ENCODE assay signal across 29 cellular contexts in genomic region chr21:34340062-34340461, GRCh38. TPM values are rescaled to one million over a fixed set of nuclear protein-coding genes. Genes with fewer than 3 reads are reported as not detected.
"Had no signal": no experiment of that assay in that cellular context is flagged by ENCODE, and none has a peak within 500 bp of the region (broad histone marks: within the 10 kb centered on the region; RNA-seq: fewer than 3 reads in every experiment).

No MANE protein-coding gene starts in this region.

- H3K9ac ChIP-seq: KMS-11, SK-N-SH had no signal

- H3K4me3 ChIP-seq: body of pancreas, SJCRH30 had no signal

- H3K36me3 Mint-ChIP-seq: activated naive CD4-positive, alpha-beta T cell treated with anti-CD3 and anti-CD28 coated beads, Interleukin-2, amount 50 U/mL, for 24 hours had no signal

- H3K4me3 Mint-ChIP-seq: activated CD8-positive, alpha-beta T cell treated with anti-CD3 and anti-CD28 coated beads for 36 hours; activated naive CD4-positive, alpha-beta T cell treated with anti-CD3 and anti-CD28 coated beads, Interleukin-2, amount 50 U/mL, for 24 hours; activated T-cell treated with anti-CD3 and anti-CD28 coated beads, Interleukin-2, amount 50 U/mL, for 72 hours had no signal

- ATAC-seq: activated CD4-positive, CD25-positive, alpha-beta regulatory T cell treated with anti-CD3 and anti-CD28 coated beads, Interleukin-2, amount 50 U/mL, for 24 hours; activated CD8-positive, alpha-beta T cell treated with anti-CD3 and anti-CD28 coated beads for 36 hours; body of pancreas; Panc1; Right ventricle myocardium inferior had no signal

- H3K36me3 ChIP-seq: SJCRH30 had no signal

- H3K4me1 Mint-ChIP-seq: activated naive CD4-positive, alpha-beta T cell treated with anti-CD3 and anti-CD28 coated beads, Interleukin-2, amount 50 U/mL, for 24 hours had no signal

- H3K27ac Mint-ChIP-seq: activated CD8-positive, alpha-beta T cell treated with anti-CD3 and anti-CD28 coated beads for 36 hours; activated naive CD4-positive, alpha-beta T cell treated with anti-CD3 and anti-CD28 coated beads, Interleukin-2, amount 50 U/mL, for 24 hours; activated T-cell treated with anti-CD3 and anti-CD28 coated beads, Interleukin-2, amount 50 U/mL, for 72 hours; T-helper 1 cell treated with Interleukin-12 subunit alpha and Interleukin-12 subunit beta and Interleukin-4 antibody, amounts not matched to agents 30 μg/mL and 1 μg/mL, for 36 hours had no signal

- H3K9me3 ChIP-seq: body of pancreas, SJCRH30, SK-N-SH had no signal

- H3K9me3 Mint-ChIP-seq: activated CD8-positive, alpha-beta T cell treated with anti-CD3 and anti-CD28 coated beads for 36 hours; activated naive CD4-positive, alpha-beta T cell treated with anti-CD3 and anti-CD28 coated beads, Interleukin-2, amount 50 U/mL, for 24 hours; activated T-cell treated with anti-CD3 and anti-CD28 coated beads, Interleukin-2, amount 50 U/mL, for 72 hours; T-helper 1 cell treated with Interleukin-12 subunit alpha and Interleukin-12 subunit beta and Interleukin-4 antibody, amounts not matched to agents 30 μg/mL and 1 μg/mL, for 36 hours had no signal

- H3K4me1 ChIP-seq: body of pancreas, SJCRH30 had no signal

- H3K27me3 Mint-ChIP-seq: activated naive CD4-positive, alpha-beta T cell treated with anti-CD3 and anti-CD28 coated beads, Interleukin-2, amount 50 U/mL, for 24 hours had no signal

- DNase-seq: activated CD4-positive, alpha-beta T cell treated with anti-CD3 and anti-CD28 coated beads for 4 hours; activated CD8-positive, alpha-beta memory T cell treated with anti-CD3 and anti-CD28 coated beads, Interleukin-2, amount 50 U/mL, for 4 hours; activated effector memory CD4-positive, alpha-beta T cell treated with Interleukin-2 at 50 U/mL for 16 hours; activated naive CD4-positive, alpha-beta T cell; aorta; body of pancreas; central memory CD4-positive, alpha-beta T cell; NCI-H1092; NCI-H1417; NCI-H1930; NCI-H2171; NCI-H2227 treated with DMSO at 0.1 percent for 48 hours; NCI-H446 treated with DMSO at 0.1 percent for 48 hours; NCI-H526 treated with DMSO at 0.1 percent for 48 hours; NK-92 treated with Interleukin-12 subunit alpha and Interleukin-12 subunit beta, amount 100 ng/mL, for 24 hours; RPMI8226; SJCRH30; SK-N-SH; SW 1271 had no signal

- H3K27ac ChIP-seq: body of pancreas, KMS-11, SJCRH30 had no signal

- H3K4me2 ChIP-seq: KMS-11, SK-N-SH had no signal

- H3K27me3 ChIP-seq: body of pancreas, SJCRH30 had no signal

RNA-seq across cellular contexts. Expression of gene KCNE2, which starts 23.7 kb away (rescaled TPM):
- total RNA-seq: activated CD8-positive, alpha-beta T cell treated with anti-CD3 and anti-CD28 coated beads for 36 hours; body of pancreas; bronchial epithelial cell; MCF 10A; Right ventricle myocardium inferior had no signal
